In genomic region chr4:26947318-26947717, GRCh38 we compare ENCODE assay signal across 7 cellular contexts.
"Had no signal": no experiment of that assay in that cellular context is flagged by ENCODE, and none has a peak within 500 bp of the region (broad histone marks: within the 10 kb centered on the region; RNA-seq: fewer than 3 reads in every experiment).

No MANE protein-coding gene starts in this region.

- ATAC-seq: GM23338 had no signal

- H3K27ac Mint-ChIP-seq: GM23338 had no signal

- H2AFZ ChIP-seq: GM23338 had no signal

- DNase-seq: H9, HCEC 1CT, IMR-90 had no signal

- FAIRE-seq: H1, H54, HTR-8/SVneo had no signal

- H3K4me2 ChIP-seq: GM23338 had no signal

- H3K4me3 ChIP-seq: GM23338 had no signal

- H3K4me3 Mint-ChIP-seq: GM23338, H9 had no signal

- H3K9me3 Mint-ChIP-seq: GM23338 had no signal
